ENCODE assay signal across 21 cellular contexts in the genomic region with DNA sequence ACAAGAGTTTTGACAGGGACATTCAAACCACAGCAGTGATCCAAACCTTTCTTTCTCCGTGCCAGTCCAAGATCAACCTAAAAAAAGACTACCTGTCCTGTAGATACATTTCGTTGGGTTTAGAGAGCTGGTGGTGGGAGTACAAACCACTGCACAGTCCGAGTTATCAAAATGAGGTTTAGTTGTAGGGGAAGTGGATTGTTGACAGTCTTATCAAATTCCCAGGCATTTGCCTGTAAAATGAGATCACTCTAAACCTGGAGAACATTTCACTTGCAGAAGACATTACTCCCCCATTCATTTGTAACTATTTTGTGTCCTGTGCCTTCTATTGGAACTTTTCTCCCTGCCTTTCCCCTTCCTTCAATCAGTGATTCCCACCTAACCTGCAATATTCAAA.
"Had no signal": no experiment of that assay in that cellular context is flagged by ENCODE, and none has a peak within 500 bp of the region (broad histone marks: within the 10 kb centered on the region; RNA-seq: fewer than 3 reads in every experiment).

No MANE protein-coding gene starts in this region.

- H3K9me3 Mint-ChIP-seq: activated CD4-positive, alpha-beta memory T cell treated with anti-CD3 and anti-CD28 coated beads for 36 hours; activated naive CD4-positive, alpha-beta T cell treated with anti-CD3 and anti-CD28 coated beads, Interleukin-2, amount 10 ng/mL, durations not matched to agents 7 days and 5 days; activated naive CD8-positive, alpha-beta T cell treated with anti-CD3 and anti-CD28 coated beads, Interleukin-2, amount 50 U/mL, for 24 hours; activated T-cell treated with anti-CD3 and anti-CD28 coated beads, Interleukin-2, amount 50 U/mL, for 4 hours; central memory CD8-positive, alpha-beta T cell had no signal

- H3K27me3 Mint-ChIP-seq: activated CD4-positive, alpha-beta memory T cell treated with anti-CD3 and anti-CD28 coated beads for 36 hours; activated CD4-positive, alpha-beta T cell treated with anti-CD3 and anti-CD28 coated beads, Interleukin-2, amount 10 ng/mL, durations not matched to agents 7 days and 5 days; activated naive CD8-positive, alpha-beta T cell; activated naive CD8-positive, alpha-beta T cell treated with anti-CD3 and anti-CD28 coated beads, Interleukin-2, amount 50 U/mL, for 24 hours had no signal

- H3K4me3 Mint-ChIP-seq: activated CD4-positive, alpha-beta memory T cell treated with anti-CD3 and anti-CD28 coated beads for 36 hours; activated CD4-positive, alpha-beta T cell treated with anti-CD3 and anti-CD28 coated beads, Interleukin-2, amount 10 ng/mL, durations not matched to agents 7 days and 5 days; activated naive CD4-positive, alpha-beta T cell treated with anti-CD3 and anti-CD28 coated beads, Interleukin-2, amount 10 ng/mL, durations not matched to agents 7 days and 5 days; activated naive CD8-positive, alpha-beta T cell; activated naive CD8-positive, alpha-beta T cell treated with anti-CD3 and anti-CD28 coated beads, Interleukin-2, amount 50 U/mL, for 24 hours; activated T-cell treated with anti-CD3 and anti-CD28 coated beads, Interleukin-2, amount 50 U/mL, for 4 hours; central memory CD8-positive, alpha-beta T cell had no signal

- H3K4me1 Mint-ChIP-seq: activated CD4-positive, alpha-beta T cell treated with anti-CD3 and anti-CD28 coated beads, Interleukin-2, amount 10 ng/mL, durations not matched to agents 7 days and 5 days; activated naive CD4-positive, alpha-beta T cell treated with anti-CD3 and anti-CD28 coated beads, Interleukin-2, amount 10 ng/mL, durations not matched to agents 7 days and 5 days; activated naive CD8-positive, alpha-beta T cell treated with anti-CD3 and anti-CD28 coated beads, Interleukin-2, amount 50 U/mL, for 24 hours; central memory CD8-positive, alpha-beta T cell had no signal

- DNase-seq: activated CD4-positive, alpha-beta memory T cell treated with anti-CD3 and anti-CD28 coated beads for 36 hours; activated CD4-positive, alpha-beta T cell treated with anti-CD3 and anti-CD28 coated beads, Interleukin-2, amount 10 ng/mL, durations not matched to agents 7 days and 5 days; activated CD8-positive, alpha-beta memory T cell treated with anti-CD3 and anti-CD28 coated beads, Interleukin-2, amount 50 U/mL, for 4 hours; activated effector memory CD4-positive, alpha-beta T cell treated with Interleukin-2 at 50 U/mL for 16 hours; activated naive CD4-positive, alpha-beta T cell treated with anti-CD3 and anti-CD28 coated beads, Interleukin-2, amount 10 ng/mL, durations not matched to agents 7 days and 5 days; activated naive CD8-positive, alpha-beta T cell treated with anti-CD3 and anti-CD28 coated beads, Interleukin-2, amount 50 U/mL, for 24 hours; activated T-cell treated with anti-CD3 and anti-CD28 coated beads for 4 hours; activated T-cell treated with anti-CD3 and anti-CD28 coated beads, Interleukin-2, amount 50 U/mL, for 4 hours; amniotic stem cell; NCI-H2081; NCI-H2227 treated with DMSO at 0.1 percent for 48 hours; NCI-H524; SIG-M5; SW 1271; T-helper 1 cell; T-helper 2 cell; T-helper 9 cell; WERI-Rb-1 had no signal

- H3K36me3 Mint-ChIP-seq: activated CD4-positive, alpha-beta memory T cell treated with anti-CD3 and anti-CD28 coated beads for 36 hours; activated naive CD4-positive, alpha-beta T cell treated with anti-CD3 and anti-CD28 coated beads, Interleukin-2, amount 10 ng/mL, durations not matched to agents 7 days and 5 days; activated naive CD8-positive, alpha-beta T cell had no signal

- H3K27ac Mint-ChIP-seq: activated CD4-positive, alpha-beta memory T cell treated with anti-CD3 and anti-CD28 coated beads for 36 hours; activated CD4-positive, alpha-beta T cell treated with anti-CD3 and anti-CD28 coated beads, Interleukin-2, amount 10 ng/mL, durations not matched to agents 7 days and 5 days; activated naive CD4-positive, alpha-beta T cell treated with anti-CD3 and anti-CD28 coated beads, Interleukin-2, amount 10 ng/mL, durations not matched to agents 7 days and 5 days; activated naive CD8-positive, alpha-beta T cell; activated naive CD8-positive, alpha-beta T cell treated with anti-CD3 and anti-CD28 coated beads, Interleukin-2, amount 50 U/mL, for 24 hours had no signal

- ATAC-seq: activated naive CD8-positive, alpha-beta T cell treated with anti-CD3 and anti-CD28 coated beads, Interleukin-2, amount 50 U/mL, for 24 hours; activated T-cell treated with anti-CD3 and anti-CD28 coated beads, Interleukin-2, amount 50 U/mL, for 4 hours; Right ventricle myocardium inferior had no signal
